In genomic region chr5:178121450-178122276, GRCh38 we compare ENCODE assay signal across 8 cellular contexts. TPM values are rescaled to one million over a fixed set of nuclear protein-coding genes. Genes with fewer than 3 reads are reported as not detected.
A peak's percentile ranks its signal among the peaks of the same experiment; 100 is the strongest.
DNase-seq lines count a peak whose midpoint lies in the region; ATAC-seq and TF ChIP-seq lines count a peak whose summit lies in the region.

No MANE protein-coding gene starts in this region.

- no peak for ATAC-seq in effector memory CD8-positive, alpha-beta T cell (replicated peaks)

- H3K4me1 ChIP-seq in MM.1S (ENCODE audit: low read length) (peaks cover 14% of the 10 kb centered on the region), duodenal mucosa (ENCODE audit: control insufficient read depth in 1 of 2, insufficient read depth in 2 of 2, low read length in 2 of 2) (peaks cover 10 to 16% of the 10 kb centered on the region in 2 donors)

- DNase-seq in NCI-H2227 (lab: John Stamatoyannopoulos, UW; ENCODE audit: unreplicated experiment) (peak; percentile 23), NCI-H2227 treated with DMSO at 0.1 percent for 48 hours (lab: John Stamatoyannopoulos, UW) (no peak), MM.1S (peak; percentile 48), skeletal muscle cell (ENCODE audit: low read depth) (peak; percentile 42), NCI-H2196 (lab: John Stamatoyannopoulos, UW; ENCODE audit: unreplicated experiment) (no peak), mesothelial cell of epicardium (ENCODE audit: low spot score in 2 of 2, unreplicated experiment in 2 of 2) (no peak)
- DNase-seq in effector memory CD8-positive, alpha-beta T cell: no peak

- no peaks in the 10 kb centered on the region for H3K27me3 Mint-ChIP-seq in mesothelial cell of epicardium (ENCODE audit: low read depth)
- no peaks in the 10 kb centered on the region for H3K27me3 Mint-ChIP-seq in effector memory CD8-positive, alpha-beta T cell

- peak overlapping the region; percentile 89 for H2AFZ ChIP-seq in MM.1S (ENCODE audit: low read length)

- H3K36me3 ChIP-seq in MM.1S (replicated peaks; ENCODE audit: insufficient read depth, low read length) (no peaks in the 10 kb centered on the region), duodenal mucosa (ENCODE audit: control insufficient read depth in 1 of 2, insufficient read depth in 2 of 2, low read length in 2 of 2) (no peaks in the 10 kb centered on the region)

- H3K9me3 Mint-ChIP-seq in mesothelial cell of epicardium: no peaks in the 10 kb centered on the region
- H3K9me3 Mint-ChIP-seq in effector memory CD8-positive, alpha-beta T cell: no peaks in the 10 kb centered on the region

- H3K4me3 Mint-ChIP-seq in mesothelial cell of epicardium: no peak overlapping the region
- peak overlapping the region in 1 of 2 donors; percentile 48 for H3K4me3 Mint-ChIP-seq in effector memory CD8-positive, alpha-beta T cell

- H3K9ac ChIP-seq in MM.1S (ENCODE audit: low read length): peak overlapping the region; percentile 54; the same call in 1 of the 2 replicates
- peak overlapping the region in 1 of 2 donors; percentile 32 for H3K9ac ChIP-seq in duodenal mucosa (ENCODE audit: low read depth in 1 of 2, low read length in 2 of 2)

- 0 out of 2 replicates have a peak, but pooled peaks cover 4% of the 10 kb centered on the region for H3F3A ChIP-seq in MM.1S (ENCODE audit: insufficient read depth, low read length)

- H4K20me1 ChIP-seq in MM.1S (ENCODE audit: insufficient read depth, low read length): no peaks in the 10 kb centered on the region

- H3K27me3 ChIP-seq in MM.1S (replicated peaks; ENCODE audit: insufficient read depth, low read length): no peaks in the 10 kb centered on the region
- peaks cover 14% of the 10 kb centered on the region in 2 donors for H3K27me3 ChIP-seq in duodenal mucosa (ENCODE audit: control insufficient read depth in 1 of 2, insufficient read depth in 2 of 2, low read length in 2 of 2)

- H3K4me3 ChIP-seq in MM.1S (ENCODE audit: low read length) (peak overlapping the region; percentile 59), duodenal mucosa (ENCODE audit: low read depth in 1 of 2, low read length in 2 of 2) (peak overlapping the region; percentile 43 to 55), skeletal muscle cell (ENCODE audit: low read depth, low read length) (peak overlapping the region; percentile 37)

- H3K4me2 ChIP-seq in MM.1S (ENCODE audit: low read depth, low read length): peak overlapping the region; percentile 95

- peaks cover 9% of the 10 kb centered on the region for H3K79me2 ChIP-seq in MM.1S (ENCODE audit: low read length)

- TF ChIP-seq CTCF in MM.1S (IDR thresholded peaks at IDR 0.05; ENCODE audit: low read length): no peak
- TF ChIP-seq CTCF in mesothelial cell of epicardium (IDR thresholded peaks at IDR 0.05; ENCODE audit: unreplicated experiment): no peak

- no peak overlapping the region for H3K27ac Mint-ChIP-seq in mesothelial cell of epicardium
- peak overlapping the region in 1 of 2 donors; percentile 23 for H3K27ac Mint-ChIP-seq in effector memory CD8-positive, alpha-beta T cell

- H3K9me2 ChIP-seq in MM.1S (replicated peaks; ENCODE audit: insufficient read depth, low read length): no peaks in the 10 kb centered on the region

- H3K9me3 ChIP-seq in MM.1S (replicated peaks; ENCODE audit: insufficient read depth, low read length): no peaks in the 10 kb centered on the region
- H3K9me3 ChIP-seq in duodenal mucosa (ENCODE audit: control insufficient read depth in 1 of 2, low read length in 2 of 2): no peaks in the 10 kb centered on the region

- H3K4me1 Mint-ChIP-seq in mesothelial cell of epicardium: peaks cover 33% of the 10 kb centered on the region
- H3K4me1 Mint-ChIP-seq in effector memory CD8-positive, alpha-beta T cell (ENCODE audit: low read depth in 2 of 2): peaks cover 10 to 19% of the 10 kb centered on the region in 2 donors

- H3K27ac ChIP-seq in MM.1S (ENCODE audit: low read length): peak overlapping the region; percentile 68
- H3K27ac ChIP-seq in duodenal mucosa (ENCODE audit: low read depth, low read length): no peak overlapping the region

- no peaks in the 10 kb centered on the region for H3K36me3 Mint-ChIP-seq in mesothelial cell of epicardium
- peaks cover 46% of the 10 kb centered on the region for H3K36me3 Mint-ChIP-seq in effector memory CD8-positive, alpha-beta T cell (ENCODE audit: insufficient read depth)

RNA-seq across cellular contexts. Expression of gene N4BP3, which starts 8.3 kb away (rescaled TPM):
- 1.8 to 2.3 TPM (median 2.1 TPM) in 3 replicates for total RNA-seq in mesothelial cell of epicardium

RNA-seq across cellular contexts. Expression of gene RMND5B, which starts 9.2 kb away (rescaled TPM):
- 32.6 to 34.5 TPM (median 34.0 TPM) in 3 replicates for total RNA-seq in mesothelial cell of epicardium

RNA-seq across cellular contexts. Expression of gene NHP2, which starts 32.0 kb away (rescaled TPM):
- 112 to 120 TPM (median 116 TPM) in 3 replicates for total RNA-seq in mesothelial cell of epicardium

Comparison
In these comparisons a context has a peak if more than half of its experiments do, and no peak if none do; other contexts are left out.
1. DNase-seq: peak in NCI-H2227 (single experiment), MM.1S (single experiment) and skeletal muscle cell (single experiment); none in NCI-H2227 treated with DMSO at 0.1 percent for 48 hours (single experiment), NCI-H2196 (single experiment), mesothelial cell of epicardium (0 of 2) and effector memory CD8-positive, alpha-beta T cell (0 of 3).
2. Peak in every context shown above with its lines, with median percentiles within 50 percentile points of each other: H3K4me3 ChIP-seq.